In the genomic region with DNA sequence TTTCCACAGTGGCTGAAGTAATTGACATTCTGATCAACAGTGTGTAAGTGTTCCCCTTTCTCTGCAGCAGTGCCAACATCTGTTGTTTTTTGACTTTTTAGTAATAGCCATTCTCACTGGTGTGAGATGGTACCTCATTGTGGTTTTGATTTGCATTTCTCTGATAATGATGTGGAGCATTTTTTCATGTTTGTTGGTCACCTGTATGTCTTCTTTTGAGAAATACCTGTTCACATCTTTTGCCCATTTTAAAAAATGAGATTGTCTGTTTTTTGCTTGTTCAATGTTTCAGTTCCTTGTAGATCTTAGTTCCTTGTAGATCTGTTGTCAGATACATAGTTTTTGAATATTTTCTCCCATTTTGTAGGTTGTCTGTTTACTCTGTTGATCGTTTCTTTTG, we compare ENCODE assay signal across 7 cellular contexts.
"Had no signal": no experiment of that assay in that cellular context is flagged by ENCODE, and none has a peak within 500 bp of the region (broad histone marks: within the 10 kb centered on the region; RNA-seq: fewer than 3 reads in every experiment).

No MANE protein-coding gene starts in this region.

- FAIRE-seq: HepG2, HTR-8/SVneo had no signal

- H3K4me2 ChIP-seq: KMS-11 had no signal

- H3K27ac ChIP-seq: HL-60, KMS-11 had no signal

- ATAC-seq: HepG2 had no signal

- H3K9ac ChIP-seq: KMS-11 had no signal

- DNase-seq: IMR-90, KBM-7, KG1 had no signal
